In genomic region chr17:80382446-80382845, GRCh38 we compare ENCODE assay signal across 1 cellular context.
TF ChIP-seq lines count a peak whose summit lies in the region.

No MANE protein-coding gene starts in this region.

TF ChIP-seq in GM12878, 131 proteins besides CTCF, POLR2A, EP300 and RAD21:
- TF ChIP-seq ZNF687 (IDR thresholded peaks at IDR 0.05) (no peak), MTA2 (IDR thresholded peaks at IDR 0.05; ENCODE audit: low read depth) (no peak), IKZF2 (IDR thresholded peaks at IDR 0.05) (no peak), TCF3 (IDR thresholded peaks at IDR 0.05; ENCODE audit: borderline replicate concordance, insufficient read depth, low read depth, low read length) (no peak), ZZZ3 (IDR thresholded peaks at IDR 0.05; ENCODE audit: control insufficient read depth, insufficient read length, low read depth) (no peak), ETV6 (conservative IDR thresholded peaks at IDR 0.05 in 1 of 2, IDR thresholded peaks at IDR 0.05 in 1 of 2; ENCODE audit: borderline replicate concordance in 1 of 2, low read depth in 1 of 2) (no peak), SRF (IDR thresholded peaks at IDR 0.05; ENCODE audit: low read depth in 2 of 2, low read length in 2 of 2) (no peak), HCFC1 (IDR thresholded peaks at IDR 0.05; ENCODE audit: low read length) (no peak), ZNF622 (IDR thresholded peaks at IDR 0.05) (no peak), POLR2AphosphoS2 (IDR thresholded peaks at IDR 0.05; ENCODE audit: low read depth, low read length) (no peak), ZBED1 (IDR thresholded peaks at IDR 0.05; ENCODE audit: borderline replicate concordance) (no peak), PAX8 (IDR thresholded peaks at IDR 0.05) (no peak), IRF3 (IDR thresholded peaks at IDR 0.05) (no peak), SREBF2 (IDR thresholded peaks at IDR 0.05; ENCODE audit: low read length) (no peak), RFX5 (IDR thresholded peaks at IDR 0.05; ENCODE audit: low read depth, low read length) (no peak), E2F4 (IDR thresholded peaks at IDR 0.05; ENCODE audit: low read depth, low read length) (no peak), CREM (IDR thresholded peaks at IDR 0.05; ENCODE audit: low read depth) (no peak), FOXM1 (IDR thresholded peaks at IDR 0.05; ENCODE audit: low read depth, low read length) (no peak)
TF ChIP-seq in GM12878: peak in this region for 0.
